In genomic region chr2:232338094-232338758, GRCh38 we compare ENCODE assay signal across 5 cellular contexts. TPM values are rescaled to one million over a fixed set of nuclear protein-coding genes. Genes with fewer than 3 reads are reported as not detected.
"Had no signal": no experiment of that assay in that cellular context is flagged by ENCODE, and none has a peak within 500 bp of the region (broad histone marks: within the 10 kb centered on the region; RNA-seq: fewer than 3 reads in every experiment).

No MANE protein-coding gene starts in this region.

RNA-seq across cellular contexts. Expression of gene ALPP, which starts 40.3 kb away (rescaled TPM):
- total RNA-seq: activated CD8-positive, alpha-beta memory T cell treated with anti-CD3 and anti-CD28 coated beads for 36 hours; activated naive CD8-positive, alpha-beta T cell treated with anti-CD3 and anti-CD28 coated beads for 36 hours; activated T-helper 1 cell treated with anti-CD3 and anti-CD28 coated beads, Interleukin-12 subunit alpha, Interleukin-12 subunit beta, Interleukin-2, Interleukin-4 antibody, amounts not matched to agents 30 ng/mL and 10 ng/mL and 1 ng/mL, durations not matched to agents 14 hours and 24 hours and 36 hours; adrenal gland; NCI-H460 had no signal
